In genomic region chr1:7265771-7266371, GRCh38 we compare ENCODE assay signal across 9 cellular contexts.
A peak's percentile ranks its signal among the peaks of the same experiment; 100 is the strongest.
DNase-seq lines count a peak whose midpoint lies in the region; ATAC-seq, FAIRE-seq and TF ChIP-seq lines count a peak whose summit lies in the region.
"Had no signal": no experiment of that assay in that cellular context is flagged by ENCODE, and none has a peak within 500 bp of the region (broad histone marks: within the 10 kb centered on the region; RNA-seq: fewer than 3 reads in every experiment).

No MANE protein-coding gene starts in this region.

- no peak overlapping the region for H2BK120ac ChIP-seq in H9 (ENCODE audit: low read depth, low read length, poor library complexity, severe bottlenecking)

- FAIRE-seq in RCC 7860 (lab: Jason Lieb, UNC), result peak; percentile 98

- H4K8ac ChIP-seq in H9 (replicated peaks; ENCODE audit: insufficient read length, low read depth, low read length), result no peak overlapping the region

- no peak overlapping the region for H2BK20ac ChIP-seq in H9 (ENCODE audit: low read depth, low read length, poor library complexity, severe bottlenecking)

- ATAC-seq in GM18519 (IDR thresholded peaks at IDR 0.05; ENCODE audit: low FRiP score, unreplicated experiment) (no peak), GM21390 (IDR thresholded peaks at IDR 0.05; ENCODE audit: unreplicated experiment) (no peak)

- DNase-seq in activated CD4-positive, alpha-beta T cell treated with anti-CD3 and anti-CD28 coated beads, Interleukin-2, amount 10 ng/mL, durations not matched to agents 24 days and 14 days, result peak; percentile 45
- DNase-seq in activated CD4-positive, alpha-beta T cell treated with anti-CD3 and anti-CD28 coated beads for 48 hours, result no peak
- DNase-seq in RCC 7860 (ENCODE audit: low spot score) (peak; percentile 98), fibroblast of gingiva (ENCODE audit: low read depth) (peak; percentile 44), ureter (ENCODE audit: low spot score) (peak; percentile 41), H9 (no peak)

- H3K27me3 ChIP-seq in H9 (ENCODE audit: insufficient read depth, low read length), result no peaks in the 10 kb centered on the region

- H3K4me1 Mint-ChIP-seq in activated CD4-positive, alpha-beta T cell treated with anti-CD3 and anti-CD28 coated beads, Interleukin-2, amount 10 ng/mL, durations not matched to agents 24 days and 14 days, result no peaks in the 10 kb centered on the region
- peaks cover 9 to 15% of the 10 kb centered on the region in 2 experiments; a peak in 3 of 4 replicates for H3K4me1 Mint-ChIP-seq in H9

- no peak overlapping the region for H2BK15ac ChIP-seq in H9 (ENCODE audit: low read depth, low read length)

- H4K20me1 ChIP-seq in H9 (ENCODE audit: control insufficient read depth, insufficient read depth, insufficient read length), result no peaks in the 10 kb centered on the region

- H3K9me3 ChIP-seq in H9 (ENCODE audit: control insufficient read depth, low read depth, low read length), result no peaks in the 10 kb centered on the region

- H3K27me3 Mint-ChIP-seq in activated CD4-positive, alpha-beta T cell treated with anti-CD3 and anti-CD28 coated beads, Interleukin-2, amount 10 ng/mL, durations not matched to agents 24 days and 14 days, result peaks cover 2% of the 10 kb centered on the region
- peaks cover 2% of the 10 kb centered on the region for H3K27me3 Mint-ChIP-seq in H9 (ENCODE audit: low read depth)

- no peaks in the 10 kb centered on the region for H3K79me1 ChIP-seq in H9 (ENCODE audit: insufficient read depth, low read depth, low read length, poor library complexity, severe bottlenecking)

- no peak overlapping the region for H4K5ac ChIP-seq in H9 (ENCODE audit: insufficient read length, low read depth, low read length)

- intact Hi-C loops in activated CD4-positive, alpha-beta T cell treated with anti-CD3 and anti-CD28 coated beads, Interleukin-2, amount 10 ng/mL, durations not matched to agents 24 days and 14 days (cut with micrococcal nuclease), result no loop called here

- H3K4me2 ChIP-seq in H9 (ENCODE audit: insufficient read depth, insufficient read length, low read length), result no peak overlapping the region

- no peak overlapping the region for H3K18ac ChIP-seq in H9 (ENCODE audit: insufficient read length, low read depth, low read length)

- H3K79me2 ChIP-seq in H9 (ENCODE audit: insufficient read depth, low read length), result no peaks in the 10 kb centered on the region

- H4K91ac ChIP-seq in H9 (ENCODE audit: insufficient read length, low read depth, low read length), result no peak overlapping the region

- no peaks in the 10 kb centered on the region for H3K23me2 ChIP-seq in H9 (ENCODE audit: insufficient read length, low read depth, low read length, poor library complexity, severe bottlenecking)

- no peak overlapping the region for H2BK12ac ChIP-seq in H9 (ENCODE audit: insufficient read length, low read depth, low read length)

- 0 out of 2 replicates have a peak, but pooled peaks cover 3% of the 10 kb centered on the region for H3K4me1 ChIP-seq in H9 (ENCODE audit: insufficient read depth, low read length)

- no CpG with 5 or more reads among the region's 9 CpGs for WGBS in H9 (ENCODE audit: extremely low coverage, insufficient read length, low lambda C conversion rate)

- no peak overlapping the region for H3K9ac ChIP-seq in H9 (ENCODE audit: extremely low read depth, insufficient read length, low read length)

- TF ChIP-seq CTCF in H9 (conservative IDR thresholded peaks at IDR 0.05), result no peak

- H2AFZ ChIP-seq in H9 (ENCODE audit: low read length), result no peak overlapping the region

- H3K4ac ChIP-seq in H9 (ENCODE audit: low read depth, low read length), result no peak overlapping the region

- no peak overlapping the region for H3K14ac ChIP-seq in H9 (ENCODE audit: insufficient read depth, low read length)

- H3K9me3 Mint-ChIP-seq in activated CD4-positive, alpha-beta T cell treated with anti-CD3 and anti-CD28 coated beads, Interleukin-2, amount 10 ng/mL, durations not matched to agents 24 days and 14 days, result peaks cover 14% of the 10 kb centered on the region
- H3K9me3 Mint-ChIP-seq in H9, result peaks cover 17 to 19% of the 10 kb centered on the region in 2 experiments

- H3K27ac ChIP-seq in H9 (ENCODE audit: insufficient read length, low read depth, low read length), result no peak overlapping the region
- H3K27ac ChIP-seq: C4-2B had no signal

- H3T11ph ChIP-seq in H9 (ENCODE audit: low read length), result no peak overlapping the region

- no peak overlapping the region for H3K56ac ChIP-seq in H9 (ENCODE audit: insufficient read length, low read depth, low read length)

- H3K23ac ChIP-seq in H9 (ENCODE audit: insufficient read length, low read depth, low read length), result no peak overlapping the region

- no peaks in the 10 kb centered on the region for H3K36me3 Mint-ChIP-seq in activated CD4-positive, alpha-beta T cell treated with anti-CD3 and anti-CD28 coated beads, Interleukin-2, amount 10 ng/mL, durations not matched to agents 24 days and 14 days (ENCODE audit: low read depth)
- H3K36me3 Mint-ChIP-seq in H9 (ENCODE audit: insufficient read depth in 1 of 3, low read depth in 3 of 3), result peaks cover 6 to 12% (median 11%) of the 10 kb centered on the region in 3 experiments; a peak in 6 of 7 replicates

- H2AK5ac ChIP-seq in H9 (ENCODE audit: insufficient read length, low read length), result no peak overlapping the region

- H3K27ac Mint-ChIP-seq in activated CD4-positive, alpha-beta T cell treated with anti-CD3 and anti-CD28 coated beads, Interleukin-2, amount 10 ng/mL, durations not matched to agents 24 days and 14 days, result no peak overlapping the region
- H3K27ac Mint-ChIP-seq in H9, result peak overlapping the region in 1 of 3 experiments; percentile 66; a peak in 2 of 7 replicates

- H2BK5ac ChIP-seq in H9 (ENCODE audit: insufficient read length, low read length), result no peak overlapping the region

- no peak overlapping the region for H3K4me3 Mint-ChIP-seq in activated CD4-positive, alpha-beta T cell treated with anti-CD3 and anti-CD28 coated beads, Interleukin-2, amount 10 ng/mL, durations not matched to agents 24 days and 14 days
- no peak overlapping the region for H3K4me3 Mint-ChIP-seq in H9

Comparison
In these comparisons a context has a peak if more than half of its experiments do, and no peak if none do; other contexts are left out.
1. DNase-seq: peak in activated CD4-positive, alpha-beta T cell treated with anti-CD3 and anti-CD28 coated beads, Interleukin-2, amount 10 ng/mL, durations not matched to agents 24 days and 14 days (single experiment), RCC 7860 (single experiment), fibroblast of gingiva (single experiment) and ureter (single experiment); none in activated CD4-positive, alpha-beta T cell treated with anti-CD3 and anti-CD28 coated beads for 48 hours (single experiment) and H9 (single experiment).